ENCODE assay signal across 8 cellular contexts in the genomic region with DNA sequence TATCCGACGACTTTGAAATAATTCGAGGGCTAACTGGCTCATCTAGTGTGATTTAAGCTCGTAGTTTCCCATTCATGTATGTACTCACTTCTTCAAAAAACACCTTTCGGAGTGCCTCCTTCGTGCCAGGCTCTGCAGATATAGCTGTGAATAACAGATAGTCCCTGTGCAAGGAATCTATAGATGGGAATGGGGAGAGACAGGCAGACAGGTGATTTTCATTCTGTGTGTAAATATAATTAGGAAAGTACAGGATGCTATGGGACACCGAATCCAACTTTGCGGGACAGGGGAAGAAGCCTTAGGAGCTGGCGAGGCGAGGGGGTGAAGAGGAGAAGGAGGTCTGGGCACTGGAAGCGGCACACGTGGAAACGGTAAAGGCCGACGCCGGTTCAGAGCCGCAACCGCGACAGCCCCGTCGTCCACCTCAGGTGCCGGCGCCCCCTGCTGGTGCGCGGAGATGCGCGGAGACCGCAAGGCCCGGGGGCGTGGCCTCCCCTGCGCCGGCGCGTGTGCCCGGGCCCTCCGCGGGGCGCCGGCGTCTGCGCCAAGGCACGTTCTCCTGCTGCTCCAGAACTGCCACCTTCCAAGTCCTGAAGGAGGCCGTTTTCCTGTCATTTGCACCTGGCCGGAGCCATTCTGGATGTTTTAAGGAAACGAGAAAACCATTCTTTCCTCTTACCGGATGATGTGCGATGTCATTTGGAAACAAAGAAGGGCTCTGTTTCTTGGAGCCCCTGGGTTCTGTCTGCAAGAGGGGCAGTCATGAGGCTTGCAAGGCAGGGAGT. TPM values are rescaled to one million over a fixed set of nuclear protein-coding genes. Genes with fewer than 3 reads are reported as not detected.
DNase-seq lines count a peak whose midpoint lies in the region; ATAC-seq and TF ChIP-seq lines count a peak whose summit lies in the region.

No MANE protein-coding gene starts in this region.

- H3K27ac ChIP-seq in BLaER1 = no peak overlapping the region
- no peak overlapping the region for H3K27ac ChIP-seq in RWPE1
- H3K27ac ChIP-seq in stomach = peak overlapping the region in 1 of 5 donors; percentile 12

- TF ChIP-seq EP300 in stomach (IDR thresholded peaks at IDR 0.05) = no peak

- H3K9me3 ChIP-seq in BLaER1 = no peaks in the 10 kb centered on the region
- no peaks in the 10 kb centered on the region for H3K9me3 ChIP-seq in neuron (ENCODE audit: low read length)
- no peaks in the 10 kb centered on the region for H3K9me3 ChIP-seq in stomach

- DNase-seq in KG1 (lab: John Stamatoyannopoulos, UW) = peak; percentile 38
- peak; percentile 69 for DNase-seq in RWPE1 (ENCODE audit: low spot score)
- peak; percentile 69 for DNase-seq in activated gamma-delta T cell (lab: John Stamatoyannopoulos, UW)
- DNase-seq in foreskin melanocyte = peak; percentile 52
- peak; percentile 90 for DNase-seq in stomach

- H3K27me3 ChIP-seq in BLaER1 = peaks cover 5% of the 10 kb centered on the region; the same call in 1 of the 2 replicates
- H3K27me3 ChIP-seq in neuron (ENCODE audit: insufficient read depth, low read length) = peaks cover 20% of the 10 kb centered on the region
- peaks cover 0 to 20% (median 7%) of the 10 kb centered on the region in 3 donors for H3K27me3 ChIP-seq in stomach

- ATAC-seq in GM19467 (IDR thresholded peaks at IDR 0.05; ENCODE audit: unreplicated experiment) = peak; percentile 88

- H3K4me2 ChIP-seq in BLaER1 = peak overlapping the region; percentile 87

- TF ChIP-seq CTCF in RWPE1 (conservative IDR thresholded peaks at IDR 0.05; ENCODE audit: low read depth) = peak; percentile 70
- TF ChIP-seq CTCF in stomach (IDR thresholded peaks at IDR 0.05) = peak in 5 of 7 experiments; percentile 46 to 94 (median 93)

- CTCF ChIA-PET in RWPE1 (lab: Yijun Ruan, JAX) = interaction anchor here (0.6 to 1.5 kb wide), 10 partner anchors 15 to 548 kb away, joined by 3 to 7 read pairs (median 3); no protein-coding TSS in a partner anchor

- no peak overlapping the region for H3K9ac ChIP-seq in BLaER1

- POLR2A ChIA-PET in RWPE1 (lab: Yijun Ruan, JAX; ENCODE audit: low non-redundant PET) = no interaction called here

- WGBS in stomach, 5 donors = 13 to 15% (median 13%) methylated on average over 38 to 47 of the region's 47 CpGs

- intact Hi-C loops in stomach (cut with DNase I; ENCODE audit: low total_unique reads) = loop anchor here (10.0 kb wide), 1 partner anchor 240 kb away; no protein-coding TSS in a partner anchor

- H3K36me3 ChIP-seq in BLaER1 (no peaks in the 10 kb centered on the region), neuron (ENCODE audit: insufficient read depth, low read length) (no peaks in the 10 kb centered on the region), stomach (no peaks in the 10 kb centered on the region)

- H2AFZ ChIP-seq in neuron (ENCODE audit: low read depth, low read length) = peak overlapping the region; percentile 84

- H4K20me1 ChIP-seq in BLaER1 = no peaks in the 10 kb centered on the region

- H3K4me3 ChIP-seq in BLaER1 (peak overlapping the region; percentile 54), neuron (ENCODE audit: low read length) (peak overlapping the region; percentile 49), stomach (peak overlapping the region in 3 of 4 donors; percentile 31 to 34 (median 33))

- H3K4me1 ChIP-seq in BLaER1 (peaks cover 15% of the 10 kb centered on the region), neuron (ENCODE audit: insufficient read depth, low read length) (no peaks in the 10 kb centered on the region), stomach (peaks cover 5 to 16% (median 10%) of the 10 kb centered on the region in 4 donors)

- no peak for TF ChIP-seq POLR2A in stomach (IDR thresholded peaks at IDR 0.05)

RNA-seq across cellular contexts. Expression of gene CACNA1C, which starts 18.0 kb away (rescaled TPM):
- 10 to 100 TPM in 3 of 5 donors, 1 to 10 TPM in 2; 6.7 to 55.8 (median 23.7) TPM for total RNA-seq in stomach
- 1 to 10 TPM in 1 of 3 donors, under 1 TPM in 2; 0.31 to 2.8 (median 0.93) TPM for polyA plus RNA-seq in stomach

RNA-seq across cellular contexts. Expression of gene DCP1B, which starts 30.6 kb away (rescaled TPM):
- 10 to 100 TPM in 4 of 5 donors, not detected in 1; 16.0 to 43.2 (median 28.4) TPM for total RNA-seq in stomach
- 1 to 10 TPM; 5.8 to 9.3 (median 6.5) TPM for polyA plus RNA-seq in stomach

Comparison
In these comparisons a context has a peak if more than half of its experiments do, and no peak if none do; other contexts are left out.
1. DNase-seq: peak in every context shown above with its lines; median percentile 90 in stomach; 69 in RWPE1; 69 in activated gamma-delta T cell; 52 in foreskin melanocyte; 38 in KG1.